Comparison of ENCODE assay signal across 10 cellular contexts in the genomic region with DNA sequence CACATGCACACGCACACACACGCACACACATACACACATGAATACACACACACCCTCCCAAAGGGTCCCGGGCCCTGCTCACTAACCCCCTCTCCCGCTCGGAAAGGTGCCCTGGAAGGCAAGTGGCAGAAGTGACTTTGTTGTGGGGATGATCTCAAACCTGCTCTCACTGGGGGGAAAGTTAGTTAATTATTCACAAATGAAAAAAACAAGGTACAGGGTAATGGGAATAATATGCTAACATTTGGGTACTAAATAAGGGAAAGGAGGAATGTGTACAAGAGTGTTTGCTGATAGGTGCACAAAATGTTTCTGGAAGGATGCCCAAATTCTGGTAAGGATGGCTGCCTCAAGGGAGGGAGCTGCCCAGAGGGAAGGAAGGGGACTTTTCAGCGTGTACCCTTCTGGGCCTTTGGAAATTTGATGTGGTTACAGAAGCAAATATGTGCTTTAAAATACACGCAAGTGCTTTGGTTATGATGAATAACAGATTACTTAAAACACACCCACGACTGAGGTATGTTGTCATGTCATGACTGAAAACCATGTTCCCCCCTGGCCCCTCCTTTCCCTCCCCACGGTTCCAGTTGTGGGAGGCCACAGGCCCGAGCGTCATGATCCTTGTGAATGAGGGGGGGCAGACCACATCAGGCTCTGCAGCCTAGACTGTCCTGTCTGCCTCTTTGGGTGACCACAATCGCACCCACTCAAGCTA. TPM values are rescaled to one million over a fixed set of nuclear protein-coding genes. Genes with fewer than 3 reads are reported as not detected.
DNase-seq lines count a peak whose midpoint lies in the region; ATAC-seq and TF ChIP-seq lines count a peak whose summit lies in the region.
"Had no signal": no experiment of that assay in that cellular context is flagged by ENCODE, and none has a peak within 500 bp of the region (broad histone marks: within the 10 kb centered on the region; RNA-seq: fewer than 3 reads in every experiment).

No MANE protein-coding gene starts in this region.

- peak overlapping the region; percentile 22 for H3K27ac Mint-ChIP-seq in chondrocyte (ENCODE audit: unreplicated experiment)

- H3K4me3 Mint-ChIP-seq in chondrocyte (ENCODE audit: unreplicated experiment), result no peak overlapping the region

- peak; percentile 13 for ATAC-seq in sciatic nerve
- no peak for ATAC-seq in GM21576 (IDR thresholded peaks at IDR 0.05; ENCODE audit: unreplicated experiment)
- no peak for ATAC-seq in left ventricle myocardium superior

- H3K27me3 Mint-ChIP-seq in chondrocyte (ENCODE audit: low read depth), result no peaks in the 10 kb centered on the region

- intact Hi-C loops in sciatic nerve (cut with DNase I), result no loop called here
- intact Hi-C loops in left ventricle myocardium superior (cut with micrococcal nuclease), result no loop called here

- H3K9me3 Mint-ChIP-seq in chondrocyte (ENCODE audit: low read depth), result no peaks in the 10 kb centered on the region

- DNase-seq in DMS79 treated with DMSO at 0.1 percent for 48 hours (lab: John Stamatoyannopoulos, UW) (peak; percentile 86), NCI-H2107 (lab: John Stamatoyannopoulos, UW) (peak; percentile 10), chondrocyte (ENCODE audit: low spot score) (peak; percentile 42), sciatic nerve (ENCODE audit: low spot score) (no peak), C1 segment of cervical spinal cord (lab: John Stamatoyannopoulos, UW) (no peak), OCI-M1 (lab: John Stamatoyannopoulos, UW) (no peak), left ventricle myocardium superior (no peak)

- H3K36me3 Mint-ChIP-seq in chondrocyte (ENCODE audit: low read depth), result no peaks in the 10 kb centered on the region

- TF ChIP-seq CTCF in chondrocyte (IDR thresholded peaks at IDR 0.05), result no peak

- H3K4me1 Mint-ChIP-seq in chondrocyte (ENCODE audit: low read depth), result peaks cover 13% of the 10 kb centered on the region

RNA-seq across cellular contexts. Expression of gene PLEKHG6, which starts 43.3 kb away (rescaled TPM):
- total RNA-seq in chondrocyte (0.21 to 0.35 TPM in 2 of 3 replicates, not detected in the other), sciatic nerve (5.2 TPM), left ventricle myocardium superior (0.47 TPM)
- total RNA-seq: LHCN-M2, lung microvascular endothelial cell had no signal

Comparison
In these comparisons a context has a peak if more than half of its experiments do, and no peak if none do; other contexts are left out.
1. DNase-seq: peak in DMS79 treated with DMSO at 0.1 percent for 48 hours (single experiment), NCI-H2107 (single experiment) and chondrocyte (single experiment); none in sciatic nerve (single experiment), C1 segment of cervical spinal cord (0 of 14), OCI-M1 (single experiment) and left ventricle myocardium superior (single experiment).